ENCODE assay signal across 1 cellular context in the genomic region with DNA sequence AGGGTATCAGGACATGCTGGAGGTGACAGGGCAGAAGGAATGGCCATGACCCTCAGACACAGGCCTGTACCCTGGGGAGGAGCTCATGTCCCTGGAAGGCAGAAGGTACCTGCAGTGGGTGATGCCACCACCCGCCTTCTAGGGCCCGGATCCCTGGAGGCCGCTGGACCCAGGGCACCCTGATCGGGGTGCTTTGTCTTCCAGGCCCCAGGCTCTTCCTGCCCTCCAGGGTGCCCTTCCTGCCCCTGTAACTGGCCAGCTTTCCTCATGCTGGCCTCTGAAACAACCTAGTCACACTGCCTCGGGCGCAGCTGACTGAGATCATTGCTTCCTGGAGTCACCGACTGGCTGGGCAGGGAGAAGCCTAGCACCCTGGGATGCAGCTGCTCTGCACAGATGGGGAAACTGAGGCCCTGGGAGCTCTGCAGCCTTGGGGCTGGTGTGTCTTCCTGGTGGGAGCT.
TF ChIP-seq lines count a peak whose summit lies in the region.

No MANE protein-coding gene starts in this region.

TF ChIP-seq in WTC11, 78 proteins besides CTCF, POLR2A, EP300 and RAD21 (continued from another document):
- TF ChIP-seq, protein P1, sequence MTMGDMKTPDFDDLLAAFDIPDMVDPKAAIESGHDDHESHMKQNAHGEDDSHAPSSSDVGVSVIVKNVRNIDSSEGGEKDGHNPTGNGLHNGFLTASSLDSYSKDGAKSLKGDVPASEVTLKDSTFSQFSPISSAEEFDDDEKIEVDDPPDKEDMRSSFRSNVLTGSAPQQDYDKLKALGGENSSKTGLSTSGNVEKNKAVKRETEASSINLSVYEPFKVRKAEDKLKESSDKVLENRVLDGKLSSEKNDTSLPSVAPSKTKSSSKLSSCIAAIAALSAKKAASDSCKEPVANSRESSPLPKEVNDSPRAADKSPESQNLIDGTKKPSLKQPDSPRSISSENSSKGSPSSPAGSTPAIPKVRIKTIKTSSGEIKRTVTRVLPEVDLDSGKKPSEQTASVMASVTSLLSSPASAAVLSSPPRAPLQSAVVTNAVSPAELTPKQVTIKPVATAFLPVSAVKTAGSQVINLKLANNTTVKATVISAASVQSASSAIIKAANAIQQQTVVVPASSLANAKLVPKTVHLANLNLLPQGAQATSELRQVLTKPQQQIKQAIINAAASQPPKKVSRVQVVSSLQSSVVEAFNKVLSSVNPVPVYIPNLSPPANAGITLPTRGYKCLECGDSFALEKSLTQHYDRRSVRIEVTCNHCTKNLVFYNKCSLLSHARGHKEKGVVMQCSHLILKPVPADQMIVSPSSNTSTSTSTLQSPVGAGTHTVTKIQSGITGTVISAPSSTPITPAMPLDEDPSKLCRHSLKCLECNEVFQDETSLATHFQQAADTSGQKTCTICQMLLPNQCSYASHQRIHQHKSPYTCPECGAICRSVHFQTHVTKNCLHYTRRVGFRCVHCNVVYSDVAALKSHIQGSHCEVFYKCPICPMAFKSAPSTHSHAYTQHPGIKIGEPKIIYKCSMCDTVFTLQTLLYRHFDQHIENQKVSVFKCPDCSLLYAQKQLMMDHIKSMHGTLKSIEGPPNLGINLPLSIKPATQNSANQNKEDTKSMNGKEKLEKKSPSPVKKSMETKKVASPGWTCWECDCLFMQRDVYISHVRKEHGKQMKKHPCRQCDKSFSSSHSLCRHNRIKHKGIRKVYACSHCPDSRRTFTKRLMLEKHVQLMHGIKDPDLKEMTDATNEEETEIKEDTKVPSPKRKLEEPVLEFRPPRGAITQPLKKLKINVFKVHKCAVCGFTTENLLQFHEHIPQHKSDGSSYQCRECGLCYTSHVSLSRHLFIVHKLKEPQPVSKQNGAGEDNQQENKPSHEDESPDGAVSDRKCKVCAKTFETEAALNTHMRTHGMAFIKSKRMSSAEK (CRISPR knock-in tag; IDR thresholded peaks at IDR 0.05; ENCODE audit: borderline replicate concordance), result no peak
- TF ChIP-seq, protein P2, sequence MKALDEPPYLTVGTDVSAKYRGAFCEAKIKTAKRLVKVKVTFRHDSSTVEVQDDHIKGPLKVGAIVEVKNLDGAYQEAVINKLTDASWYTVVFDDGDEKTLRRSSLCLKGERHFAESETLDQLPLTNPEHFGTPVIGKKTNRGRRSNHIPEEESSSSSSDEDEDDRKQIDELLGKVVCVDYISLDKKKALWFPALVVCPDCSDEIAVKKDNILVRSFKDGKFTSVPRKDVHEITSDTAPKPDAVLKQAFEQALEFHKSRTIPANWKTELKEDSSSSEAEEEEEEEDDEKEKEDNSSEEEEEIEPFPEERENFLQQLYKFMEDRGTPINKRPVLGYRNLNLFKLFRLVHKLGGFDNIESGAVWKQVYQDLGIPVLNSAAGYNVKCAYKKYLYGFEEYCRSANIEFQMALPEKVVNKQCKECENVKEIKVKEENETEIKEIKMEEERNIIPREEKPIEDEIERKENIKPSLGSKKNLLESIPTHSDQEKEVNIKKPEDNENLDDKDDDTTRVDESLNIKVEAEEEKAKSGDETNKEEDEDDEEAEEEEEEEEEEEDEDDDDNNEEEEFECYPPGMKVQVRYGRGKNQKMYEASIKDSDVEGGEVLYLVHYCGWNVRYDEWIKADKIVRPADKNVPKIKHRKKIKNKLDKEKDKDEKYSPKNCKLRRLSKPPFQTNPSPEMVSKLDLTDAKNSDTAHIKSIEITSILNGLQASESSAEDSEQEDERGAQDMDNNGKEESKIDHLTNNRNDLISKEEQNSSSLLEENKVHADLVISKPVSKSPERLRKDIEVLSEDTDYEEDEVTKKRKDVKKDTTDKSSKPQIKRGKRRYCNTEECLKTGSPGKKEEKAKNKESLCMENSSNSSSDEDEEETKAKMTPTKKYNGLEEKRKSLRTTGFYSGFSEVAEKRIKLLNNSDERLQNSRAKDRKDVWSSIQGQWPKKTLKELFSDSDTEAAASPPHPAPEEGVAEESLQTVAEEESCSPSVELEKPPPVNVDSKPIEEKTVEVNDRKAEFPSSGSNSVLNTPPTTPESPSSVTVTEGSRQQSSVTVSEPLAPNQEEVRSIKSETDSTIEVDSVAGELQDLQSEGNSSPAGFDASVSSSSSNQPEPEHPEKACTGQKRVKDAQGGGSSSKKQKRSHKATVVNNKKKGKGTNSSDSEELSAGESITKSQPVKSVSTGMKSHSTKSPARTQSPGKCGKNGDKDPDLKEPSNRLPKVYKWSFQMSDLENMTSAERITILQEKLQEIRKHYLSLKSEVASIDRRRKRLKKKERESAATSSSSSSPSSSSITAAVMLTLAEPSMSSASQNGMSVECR (CRISPR knock-in tag; IDR thresholded peaks at IDR 0.05; ENCODE audit: borderline replicate concordance), result no peak
- no peak for TF ChIP-seq ZNF416 (CRISPR knock-in tag; IDR thresholded peaks at IDR 0.05)
- no peak for TF ChIP-seq NFE2L1 (CRISPR knock-in tag; IDR thresholded peaks at IDR 0.05)
- TF ChIP-seq, protein P3, sequence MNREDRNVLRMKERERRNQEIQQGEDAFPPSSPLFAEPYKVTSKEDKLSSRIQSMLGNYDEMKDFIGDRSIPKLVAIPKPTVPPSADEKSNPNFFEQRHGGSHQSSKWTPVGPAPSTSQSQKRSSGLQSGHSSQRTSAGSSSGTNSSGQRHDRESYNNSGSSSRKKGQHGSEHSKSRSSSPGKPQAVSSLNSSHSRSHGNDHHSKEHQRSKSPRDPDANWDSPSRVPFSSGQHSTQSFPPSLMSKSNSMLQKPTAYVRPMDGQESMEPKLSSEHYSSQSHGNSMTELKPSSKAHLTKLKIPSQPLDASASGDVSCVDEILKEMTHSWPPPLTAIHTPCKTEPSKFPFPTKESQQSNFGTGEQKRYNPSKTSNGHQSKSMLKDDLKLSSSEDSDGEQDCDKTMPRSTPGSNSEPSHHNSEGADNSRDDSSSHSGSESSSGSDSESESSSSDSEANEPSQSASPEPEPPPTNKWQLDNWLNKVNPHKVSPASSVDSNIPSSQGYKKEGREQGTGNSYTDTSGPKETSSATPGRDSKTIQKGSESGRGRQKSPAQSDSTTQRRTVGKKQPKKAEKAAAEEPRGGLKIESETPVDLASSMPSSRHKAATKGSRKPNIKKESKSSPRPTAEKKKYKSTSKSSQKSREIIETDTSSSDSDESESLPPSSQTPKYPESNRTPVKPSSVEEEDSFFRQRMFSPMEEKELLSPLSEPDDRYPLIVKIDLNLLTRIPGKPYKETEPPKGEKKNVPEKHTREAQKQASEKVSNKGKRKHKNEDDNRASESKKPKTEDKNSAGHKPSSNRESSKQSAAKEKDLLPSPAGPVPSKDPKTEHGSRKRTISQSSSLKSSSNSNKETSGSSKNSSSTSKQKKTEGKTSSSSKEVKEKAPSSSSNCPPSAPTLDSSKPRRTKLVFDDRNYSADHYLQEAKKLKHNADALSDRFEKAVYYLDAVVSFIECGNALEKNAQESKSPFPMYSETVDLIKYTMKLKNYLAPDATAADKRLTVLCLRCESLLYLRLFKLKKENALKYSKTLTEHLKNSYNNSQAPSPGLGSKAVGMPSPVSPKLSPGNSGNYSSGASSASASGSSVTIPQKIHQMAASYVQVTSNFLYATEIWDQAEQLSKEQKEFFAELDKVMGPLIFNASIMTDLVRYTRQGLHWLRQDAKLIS (CRISPR knock-in tag; IDR thresholded peaks at IDR 0.05; ENCODE audit: borderline replicate concordance), result no peak
TF ChIP-seq in WTC11: peak in this region for 0.
